Comparison of ENCODE assay signal across 19 cellular contexts in the genomic region with DNA sequence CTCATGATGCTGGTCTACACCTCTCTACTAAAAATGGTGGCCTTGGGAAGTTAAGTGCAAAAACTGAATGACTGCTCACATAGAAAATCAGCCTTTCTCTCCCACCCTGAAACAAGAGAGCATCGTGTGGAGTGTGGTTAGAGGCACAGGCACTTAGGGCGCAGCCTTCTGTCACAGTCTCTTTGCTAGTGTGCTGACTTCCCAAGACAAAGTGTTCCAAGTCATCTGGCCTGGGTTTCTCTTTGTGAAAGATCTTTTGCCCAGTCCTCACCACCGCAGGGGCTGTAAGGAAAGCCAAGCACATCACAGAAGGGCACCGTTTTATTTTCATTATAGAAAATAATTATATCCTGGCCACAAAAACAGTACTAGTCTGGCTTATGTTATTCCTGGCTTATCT. TPM values are rescaled to one million over a fixed set of nuclear protein-coding genes. Genes with fewer than 3 reads are reported as not detected.
DNase-seq lines count a peak whose midpoint lies in the region; ATAC-seq and TF ChIP-seq lines count a peak whose summit lies in the region.
"Had no signal": no experiment of that assay in that cellular context is flagged by ENCODE, and none has a peak within 500 bp of the region (broad histone marks: within the 10 kb centered on the region; RNA-seq: fewer than 3 reads in every experiment).

No MANE protein-coding gene starts in this region.

- no peaks in the 10 kb centered on the region for H3K9me3 Mint-ChIP-seq in activated T-cell treated with anti-CD3 and anti-CD28 coated beads, Interleukin-2, amount 50 U/mL, for 24 hours
- no peaks in the 10 kb centered on the region for H3K9me3 Mint-ChIP-seq in activated naive CD8-positive, alpha-beta T cell treated with anti-CD3 and anti-CD28 coated beads for 36 hours
- H3K9me3 Mint-ChIP-seq in immature natural killer cell: no peaks in the 10 kb centered on the region
- H3K9me3 Mint-ChIP-seq: activated B cell treated with CpG ODN at 0.5 μM for 24 hours, nephron had no signal

- no peak for TF ChIP-seq POLR2A in suprapubic skin (IDR thresholded peaks at IDR 0.05)
- TF ChIP-seq POLR2A in body of pancreas (IDR thresholded peaks at IDR 0.05): no peak

- TF ChIP-seq CTCF in suprapubic skin (IDR thresholded peaks at IDR 0.05) (no peak), body of pancreas (IDR thresholded peaks at IDR 0.05) (no peak), GM20000 (IDR thresholded peaks at IDR 0.05; ENCODE audit: extremely low read depth, missing control alignments) (no peak)

- peak overlapping the region; percentile 9 for H3K27ac ChIP-seq in suprapubic skin
- H3K27ac ChIP-seq in body of pancreas: no peak overlapping the region
- H3K27ac ChIP-seq: esophagus muscularis mucosa had no signal

- peak overlapping the region; percentile 16 for H3K4me3 Mint-ChIP-seq in activated T-cell treated with anti-CD3 and anti-CD28 coated beads, Interleukin-2, amount 50 U/mL, for 24 hours
- peak overlapping the region; percentile 43 for H3K4me3 Mint-ChIP-seq in activated naive CD8-positive, alpha-beta T cell treated with anti-CD3 and anti-CD28 coated beads for 36 hours
- peak overlapping the region in 2 of 5 donors; percentile 27 to 36 for H3K4me3 Mint-ChIP-seq in immature natural killer cell
- H3K4me3 Mint-ChIP-seq: activated B cell treated with CpG ODN at 0.5 μM for 24 hours, nephron had no signal

- H3K4me1 ChIP-seq in suprapubic skin (peaks cover 40% of the 10 kb centered on the region), body of pancreas (peaks cover 19% of the 10 kb centered on the region)
- H3K4me1 ChIP-seq: Caco-2 had no signal

- DNase-seq in activated T-cell treated with anti-CD3 and anti-CD28 coated beads, Interleukin-2, amount 50 U/mL, for 24 hours: no peak
- no peak for DNase-seq in activated T-cell treated with anti-CD3 and anti-CD28 coated beads for 4 hours
- DNase-seq in activated naive CD8-positive, alpha-beta T cell treated with anti-CD3 and anti-CD28 coated beads for 36 hours: no peak
- DNase-seq in immature natural killer cell: no peak
- DNase-seq in suprapubic skin (ENCODE audit: low spot score in 2 of 2): no peak
- no peak for DNase-seq in body of pancreas
- no peak for DNase-seq in GM20000 (ENCODE audit: low spot score)
- DNase-seq: ACHN, activated B cell treated with CpG ODN at 0.5 μM for 24 hours, Caco-2, hippocampal formation, NCI-H526, Peyer's patch, retina, testis had no signal

- intact Hi-C loops in body of pancreas (cut with DNase I): no loop called here

- H3K36me3 Mint-ChIP-seq in activated T-cell treated with anti-CD3 and anti-CD28 coated beads, Interleukin-2, amount 50 U/mL, for 24 hours (ENCODE audit: low read depth): peaks cover 49% of the 10 kb centered on the region
- peaks cover 22% of the 10 kb centered on the region for H3K36me3 Mint-ChIP-seq in activated naive CD8-positive, alpha-beta T cell treated with anti-CD3 and anti-CD28 coated beads for 36 hours
- H3K36me3 Mint-ChIP-seq in immature natural killer cell: peaks cover 8 to 27% (median 17%) of the 10 kb centered on the region in 3 donors

- no peaks in the 10 kb centered on the region for H3K27me3 Mint-ChIP-seq in activated T-cell treated with anti-CD3 and anti-CD28 coated beads, Interleukin-2, amount 50 U/mL, for 24 hours
- no peaks in the 10 kb centered on the region for H3K27me3 Mint-ChIP-seq in activated naive CD8-positive, alpha-beta T cell treated with anti-CD3 and anti-CD28 coated beads for 36 hours
- peaks cover 0 to 2% (median 0%) of the 10 kb centered on the region in 3 donors for H3K27me3 Mint-ChIP-seq in immature natural killer cell (ENCODE audit: low read depth in 3 of 3)
- H3K27me3 Mint-ChIP-seq: activated B cell treated with CpG ODN at 0.5 μM for 24 hours had no signal

- H3K9me3 ChIP-seq in suprapubic skin (no peaks in the 10 kb centered on the region), body of pancreas (no peaks in the 10 kb centered on the region)
- H3K9me3 ChIP-seq: Caco-2, esophagus muscularis mucosa, Peyer's patch, testis had no signal

- no peaks in the 10 kb centered on the region for H3K27me3 ChIP-seq in suprapubic skin
- H3K27me3 ChIP-seq in body of pancreas: no peaks in the 10 kb centered on the region
- H3K27me3 ChIP-seq: esophagus muscularis mucosa, Peyer's patch, testis had no signal

- H3K36me3 ChIP-seq in suprapubic skin (peaks cover 12% of the 10 kb centered on the region), body of pancreas (replicated peaks in 1 of 2; ENCODE audit: insufficient read depth in 1 of 2, low read depth in 2 of 2) (peaks cover 0 to 4% of the 10 kb centered on the region in 2 donors)

- peaks cover 78% of the 10 kb centered on the region for H3K4me1 Mint-ChIP-seq in activated T-cell treated with anti-CD3 and anti-CD28 coated beads, Interleukin-2, amount 50 U/mL, for 24 hours (ENCODE audit: low read depth)
- peaks cover 70% of the 10 kb centered on the region for H3K4me1 Mint-ChIP-seq in activated naive CD8-positive, alpha-beta T cell treated with anti-CD3 and anti-CD28 coated beads for 36 hours
- peaks cover 64 to 69% of the 10 kb centered on the region in 2 donors for H3K4me1 Mint-ChIP-seq in immature natural killer cell

- no peak overlapping the region for H3K4me3 ChIP-seq in suprapubic skin
- H3K4me3 ChIP-seq in body of pancreas: no peak overlapping the region
- H3K4me3 ChIP-seq: esophagus muscularis mucosa, Peyer's patch, testis had no signal

- TF ChIP-seq EP300 in suprapubic skin (IDR thresholded peaks at IDR 0.05): no peak

- ATAC-seq in GM18907 (IDR thresholded peaks at IDR 0.05; ENCODE audit: unreplicated experiment): no peak
- ATAC-seq in body of pancreas: no peak
- ATAC-seq: left lobe of liver had no signal

- peak overlapping the region; percentile 79 for H3K27ac Mint-ChIP-seq in activated T-cell treated with anti-CD3 and anti-CD28 coated beads, Interleukin-2, amount 50 U/mL, for 24 hours
- H3K27ac Mint-ChIP-seq in activated naive CD8-positive, alpha-beta T cell treated with anti-CD3 and anti-CD28 coated beads for 36 hours: peak overlapping the region; percentile 85
- H3K27ac Mint-ChIP-seq in immature natural killer cell: peak overlapping the region; percentile 55 to 92 (median 84)
- H3K27ac Mint-ChIP-seq: activated B cell treated with CpG ODN at 0.5 μM for 24 hours, nephron had no signal

- 73% methylated on average over 4 of the region's 4 CpGs for WGBS in suprapubic skin
- WGBS in body of pancreas, 2 donors: 80 to 84% methylated on average over 4 of the region's 4 CpGs

RNA-seq across cellular contexts. Expression of a gene that starts 12.5 kb away (rescaled TPM):
- 10 to 100 TPM; 25.4 to 25.5 TPM for total RNA-seq in activated naive CD8-positive, alpha-beta T cell treated with anti-CD3 and anti-CD28 coated beads for 36 hours
- polyA plus RNA-seq in immature natural killer cell: 100 to 1,000 TPM in 1 of 3 donors, 10 to 100 TPM in 2; 81.1 to 101 (median 82.8) TPM
- total RNA-seq in suprapubic skin (10 to 100 TPM; 13.8 to 24.8 (median 22.9) TPM), body of pancreas (10 to 100 TPM in 1 of 2 donors, 1 to 10 TPM in 1; 5.9 to 32.2 TPM)

RNA-seq across cellular contexts. Expression of a gene that starts 50.1 kb away (rescaled TPM):
- total RNA-seq in activated naive CD8-positive, alpha-beta T cell treated with anti-CD3 and anti-CD28 coated beads for 36 hours: 10 to 100 TPM; 10.2 to 10.9 TPM
- under 1 TPM in 2 of 3 donors, not detected in 1; 0.07 to 0.43 TPM for polyA plus RNA-seq in immature natural killer cell
- total RNA-seq in suprapubic skin: 10 to 100 TPM; 55.7 to 71.8 (median 66.8) TPM
- 1 to 10 TPM; 7.3 to 9.9 TPM for total RNA-seq in body of pancreas

Comparison
In these comparisons a context has a peak if more than half of its experiments do, and no peak if none do; other contexts are left out.
1. RNA of a gene that starts 50.1 kb away (total RNA-seq): 55.7 to 71.8 TPM in suprapubic skin; 10.2 to 10.9 TPM in activated naive CD8-positive, alpha-beta T cell treated with anti-CD3 and anti-CD28 coated beads for 36 hours and 7.3 to 9.9 TPM in body of pancreas; every median in the first group is over 4 times any median in the second.
2. Peak in every context shown above with its lines, with median percentiles within 50 percentile points of each other: H3K27ac Mint-ChIP-seq.